ENCODE assay signal across 10 cellular contexts in the genomic region with DNA sequence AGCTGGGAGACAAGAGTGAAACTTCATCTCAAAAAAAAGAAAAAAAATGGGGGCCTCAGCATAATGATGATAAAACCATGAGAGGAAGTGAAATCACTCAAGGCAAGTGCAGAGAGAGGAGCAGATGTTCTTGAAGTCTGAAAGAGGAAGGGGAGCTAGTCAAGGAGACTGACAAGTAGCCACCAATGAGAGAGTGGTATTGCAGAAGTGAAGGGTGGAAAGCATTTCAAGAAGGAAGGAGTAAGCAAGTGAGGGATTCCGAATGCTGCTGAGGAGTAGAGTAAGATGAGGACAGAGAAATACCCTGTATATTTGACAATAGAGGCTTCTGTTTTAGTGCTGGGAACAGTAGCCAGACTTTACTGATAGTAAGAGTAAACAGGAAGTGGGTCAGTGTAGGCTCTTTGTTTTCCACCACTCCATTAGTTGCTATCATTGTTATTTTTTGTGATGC. TPM values are rescaled to one million over a fixed set of nuclear protein-coding genes. Genes with fewer than 3 reads are reported as not detected.
DNase-seq lines count a peak whose midpoint lies in the region; ATAC-seq and TF ChIP-seq lines count a peak whose summit lies in the region.
"Had no signal": no experiment of that assay in that cellular context is flagged by ENCODE, and none has a peak within 500 bp of the region (broad histone marks: within the 10 kb centered on the region; RNA-seq: fewer than 3 reads in every experiment).

No MANE protein-coding gene starts in this region.

- no peak overlapping the region for H3K4me2 ChIP-seq in PC-3 (ENCODE audit: low read length)

- peak overlapping the region; percentile 0 to 40 for H3K27ac ChIP-seq in mucosa of rectum (ENCODE audit: low read depth in 2 of 2, low read length in 2 of 2)
- no peak overlapping the region for H3K27ac ChIP-seq in WERI-Rb-1
- no peak overlapping the region for H3K27ac ChIP-seq in PC-3 (ENCODE audit: low read length)

- POLR2A ChIA-PET in PC-3 (lab: Charles Lee; ENCODE audit: unreplicated experiment): no interaction called here

- H4K20me1 ChIP-seq in PC-3 (ENCODE audit: low read length): no peaks in the 10 kb centered on the region

- intact Hi-C loops in left ventricle myocardium superior (cut with micrococcal nuclease) (no loop called here), Right ventricle myocardium inferior (cut with DNase I) (no loop called here), PC-3 (cut with micrococcal nuclease) (loop anchor here (5.0 kb wide), 1 partner anchor 278 kb away; no protein-coding TSS in a partner anchor)

- DNase-seq in left ventricle myocardium superior (no peak), Right ventricle myocardium inferior (ENCODE audit: missing footprints) (no peak), SIG-M5 (lab: John Stamatoyannopoulos, UW) (peak; percentile 100), WERI-Rb-1 (no peak), kidney tubule cell (ENCODE audit: low spot score) (no peak), PC-3 (no peak)

- H3K4me3 ChIP-seq in mucosa of rectum (ENCODE audit: low read length in 2 of 2): no peak overlapping the region
- H3K4me3 ChIP-seq in WERI-Rb-1 (ENCODE audit: low read depth, low read length): no peak overlapping the region
- no peak overlapping the region for H3K4me3 ChIP-seq in PC-3 (ENCODE audit: low read length)

- H3K4me1 ChIP-seq in mucosa of rectum (ENCODE audit: control insufficient read depth in 2 of 2, insufficient read depth in 2 of 2, low read length in 2 of 2): peaks cover 3 to 5% of the 10 kb centered on the region in 2 donors
- H3K4me1 ChIP-seq in PC-3 (ENCODE audit: insufficient read depth, low read length): peaks cover 5% of the 10 kb centered on the region; the same call in 1 of the 2 replicates

- CTCF ChIA-PET in PC-3 (lab: Charles Lee): no interaction called here

- no peaks in the 10 kb centered on the region for H3K9me2 ChIP-seq in PC-3 (replicated peaks; ENCODE audit: low read length)

- H3K9me3 ChIP-seq in mucosa of rectum (ENCODE audit: control insufficient read depth in 2 of 2, low read length in 2 of 2) (no peaks in the 10 kb centered on the region), WERI-Rb-1 (ENCODE audit: severe bottlenecking) (no peaks in the 10 kb centered on the region), PC-3 (ENCODE audit: low read length) (no peaks in the 10 kb centered on the region)

- no peak overlapping the region for H2AFZ ChIP-seq in PC-3 (ENCODE audit: low read length)

- BruUV-seq in PC-3 (replicated peaks; lab: Mats Ljungman, UMichigan): no TSS peak

- no peak for TF ChIP-seq CTCF in WERI-Rb-1 (IDR thresholded peaks at IDR 0.05; ENCODE audit: low read depth, low read length)
- TF ChIP-seq CTCF in PC-3 (conservative IDR thresholded peaks at IDR 0.05; ENCODE audit: low read depth, low read length): no peak

- H3K27me3 ChIP-seq in mucosa of rectum (ENCODE audit: control insufficient read depth in 2 of 2, insufficient read depth in 2 of 2, low read length in 2 of 2): no peaks in the 10 kb centered on the region
- H3K27me3 ChIP-seq in WERI-Rb-1 (ENCODE audit: insufficient read depth, low read depth, severe bottlenecking): no peaks in the 10 kb centered on the region
- no peaks in the 10 kb centered on the region for H3K27me3 ChIP-seq in PC-3 (ENCODE audit: low read length)

- ATAC-seq in left ventricle myocardium superior (peak; percentile 15), Right ventricle myocardium inferior (no peak), HG03025 (IDR thresholded peaks at IDR 0.05; ENCODE audit: low FRiP score, unreplicated experiment) (peak; percentile 78), PC-3 (no peak)

- H3K36me3 ChIP-seq in mucosa of rectum (ENCODE audit: control insufficient read depth in 2 of 2, insufficient read depth in 2 of 2, low read length in 2 of 2): peaks cover 6 to 8% of the 10 kb centered on the region in 2 donors
- peaks cover 21% of the 10 kb centered on the region for H3K36me3 ChIP-seq in WERI-Rb-1
- H3K36me3 ChIP-seq in PC-3 (ENCODE audit: low read depth, low read length): no peaks in the 10 kb centered on the region

- peaks cover 12% of the 10 kb centered on the region for H3K79me2 ChIP-seq in PC-3 (ENCODE audit: low read length)

- H3F3A ChIP-seq in PC-3 (ENCODE audit: low read length, unreplicated experiment): no peaks in the 10 kb centered on the region

- H3K9ac ChIP-seq in mucosa of rectum (ENCODE audit: low read depth in 1 of 2, low read length in 2 of 2): peak overlapping the region in 1 of 2 donors; percentile 34
- H3K9ac ChIP-seq in PC-3 (ENCODE audit: low read length): no peak overlapping the region

RNA-seq across cellular contexts. Expression of a gene that starts 2.9 kb away (rescaled TPM):
- 21.3 TPM for total RNA-seq in left ventricle myocardium superior
- total RNA-seq in Right ventricle myocardium inferior: 20.5 TPM
- total RNA-seq in PC-3 (2014; rRNA removed): 8.8 and 12.7 TPM in 2 replicates

RNA-seq across cellular contexts. Expression of a gene that starts 3.0 kb away (rescaled TPM):
- 25.5 TPM for total RNA-seq in left ventricle myocardium superior
- total RNA-seq in Right ventricle myocardium inferior: 26.7 TPM
- 37.3 and 56.1 TPM in 2 replicates for total RNA-seq in PC-3 (2014; rRNA removed)

RNA-seq across cellular contexts. Expression of a gene that starts 52.9 kb away (rescaled TPM):
- total RNA-seq in left ventricle myocardium superior: not detected
- not detected for total RNA-seq in Right ventricle myocardium inferior
- total RNA-seq in PC-3 (2014; rRNA removed): not detected in 2 replicates
- total RNA-seq: Daoy, urinary bladder had no signal

Comparison
In these comparisons a context has a peak if more than half of its experiments do, and no peak if none do; other contexts are left out.
1. ATAC-seq: peak in left ventricle myocardium superior (single experiment) and HG03025 (single experiment); none in Right ventricle myocardium inferior (single experiment) and PC-3 (single experiment).
2. H3K27ac ChIP-seq: peak in mucosa of rectum (2 of 2); none in WERI-Rb-1 (single experiment) and PC-3 (single experiment).